Comparison of ENCODE assay signal across 13 cellular contexts in genomic region chr3:35946857-35947514, GRCh38.
DNase-seq lines count a peak whose midpoint lies in the region; ATAC-seq, FAIRE-seq and TF ChIP-seq lines count a peak whose summit lies in the region.
"Had no signal": no experiment of that assay in that cellular context is flagged by ENCODE, and none has a peak within 500 bp of the region (broad histone marks: within the 10 kb centered on the region; RNA-seq: fewer than 3 reads in every experiment).

No MANE protein-coding gene starts in this region.

- peak; percentile 54 for DNase-seq in NCI-H82 (lab: John Stamatoyannopoulos, UW)
- no peak for DNase-seq in NCI-H82 treated with DMSO at 0.1 percent for 48 hours (lab: John Stamatoyannopoulos, UW; ENCODE audit: unreplicated experiment)
- peak; percentile 61 for DNase-seq in NCI-H2107 treated with DMSO at 0.1 percent for 48 hours (lab: John Stamatoyannopoulos, UW; ENCODE audit: unreplicated experiment)
- DNase-seq in OCI-M2 (lab: John Stamatoyannopoulos, UW; ENCODE audit: unreplicated experiment), result no peak
- no peak for DNase-seq in RCC 7860 (ENCODE audit: low spot score)
- DNase-seq: activated CD4-positive, alpha-beta T cell treated with anti-CD3 and anti-CD28 coated beads, Interleukin-2, amount 50 U/mL, for 1 hour; activated T-cell treated with anti-CD3 and anti-CD28 coated beads, Interleukin-2, amount 50 U/mL, for 72 hours; NCI-H146; spleen had no signal

- TF ChIP-seq CTCF in VCaP (conservative IDR thresholded peaks at IDR 0.05), result no peak

- no peak overlapping the region for H3K27ac Mint-ChIP-seq in activated T-helper 17 cell treated with anti-CD3 and anti-CD28 coated beads, Interleukin-2, amount 50 U/mL, for 72 hours
- H3K27ac Mint-ChIP-seq: activated T-cell treated with anti-CD3 and anti-CD28 coated beads, Interleukin-2, amount 50 U/mL, for 72 hours; dendritic cell treated with granulocyte-macrophage colony-stimulating factor and Interleukin-4, amounts not matched to agents 40 ng/mL and 50 ng/mL, for 4 days had no signal

- no peaks in the 10 kb centered on the region for H3K9me3 Mint-ChIP-seq in activated T-helper 17 cell treated with anti-CD3 and anti-CD28 coated beads, Interleukin-2, amount 50 U/mL, for 72 hours
- H3K9me3 Mint-ChIP-seq: activated T-cell treated with anti-CD3 and anti-CD28 coated beads, Interleukin-2, amount 50 U/mL, for 72 hours; dendritic cell treated with granulocyte-macrophage colony-stimulating factor and Interleukin-4, amounts not matched to agents 40 ng/mL and 50 ng/mL, for 4 days had no signal

- no peak overlapping the region for H3K4me3 Mint-ChIP-seq in activated T-helper 17 cell treated with anti-CD3 and anti-CD28 coated beads, Interleukin-2, amount 50 U/mL, for 72 hours
- H3K4me3 Mint-ChIP-seq: activated T-cell treated with anti-CD3 and anti-CD28 coated beads, Interleukin-2, amount 50 U/mL, for 72 hours; dendritic cell treated with granulocyte-macrophage colony-stimulating factor and Interleukin-4, amounts not matched to agents 40 ng/mL and 50 ng/mL, for 4 days had no signal

- H3K27ac ChIP-seq in VCaP, result peak overlapping the region; percentile 82
- H3K27ac ChIP-seq: spleen had no signal

- ATAC-seq in HG03159 (IDR thresholded peaks at IDR 0.05; ENCODE audit: unreplicated experiment), result no peak
- no peak for ATAC-seq in activated T-helper 17 cell treated with anti-CD3 and anti-CD28 coated beads, Interleukin-2, amount 50 U/mL, for 72 hours (replicated peaks)
- ATAC-seq: activated T-cell treated with anti-CD3 and anti-CD28 coated beads, Interleukin-2, amount 50 U/mL, for 72 hours had no signal

- no peak for FAIRE-seq in RCC 7860 (lab: Jason Lieb, UNC)

- H3K27me3 Mint-ChIP-seq in activated T-helper 17 cell treated with anti-CD3 and anti-CD28 coated beads, Interleukin-2, amount 50 U/mL, for 72 hours, result no peaks in the 10 kb centered on the region

- H3K36me3 Mint-ChIP-seq in activated T-helper 17 cell treated with anti-CD3 and anti-CD28 coated beads, Interleukin-2, amount 50 U/mL, for 72 hours (ENCODE audit: low read depth), result no peaks in the 10 kb centered on the region

- no peaks in the 10 kb centered on the region for H3K4me1 Mint-ChIP-seq in activated T-helper 17 cell treated with anti-CD3 and anti-CD28 coated beads, Interleukin-2, amount 50 U/mL, for 72 hours

Comparison
In these comparisons a context has a peak if more than half of its experiments do, and no peak if none do; other contexts are left out.
1. DNase-seq: peak in NCI-H82 (single experiment) and NCI-H2107 treated with DMSO at 0.1 percent for 48 hours (single experiment); none in NCI-H82 treated with DMSO at 0.1 percent for 48 hours (single experiment), OCI-M2 (single experiment) and RCC 7860 (single experiment).